ENCODE assay signal across 8 cellular contexts in the genomic region with DNA sequence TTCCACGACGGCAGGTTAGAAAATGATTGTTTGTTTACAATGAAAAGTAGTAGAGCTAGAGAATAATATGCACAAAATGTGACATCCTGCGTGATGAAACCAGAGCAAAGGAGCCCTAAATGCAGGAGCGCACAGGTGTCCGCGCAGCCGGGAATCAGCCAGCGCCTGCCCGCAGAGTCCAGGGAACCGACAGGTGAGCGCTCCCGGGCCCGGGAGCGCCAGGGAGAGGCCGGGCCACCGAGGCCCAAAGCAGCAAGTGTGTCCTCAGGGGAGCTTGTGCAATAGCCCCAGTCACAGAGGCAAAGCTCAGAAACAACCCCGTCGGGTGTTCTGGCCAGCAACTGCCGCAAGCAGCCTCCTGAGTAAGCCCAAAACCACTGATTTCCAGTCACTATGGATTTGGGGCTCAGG. TPM values are rescaled to one million over a fixed set of nuclear protein-coding genes. Genes with fewer than 3 reads are reported as not detected.
A peak's percentile ranks its signal among the peaks of the same experiment; 100 is the strongest.
DNase-seq lines count a peak whose midpoint lies in the region; ATAC-seq and TF ChIP-seq lines count a peak whose summit lies in the region.

No MANE protein-coding gene starts in this region.

- H3K27me3 ChIP-seq in PC-3 (ENCODE audit: low read length) (no peaks in the 10 kb centered on the region), esophagus muscularis mucosa (no peaks in the 10 kb centered on the region), psoas muscle (ENCODE audit: insufficient read depth in 3 of 3, low read length in 2 of 3) (no peaks in the 10 kb centered on the region)

- H3K9me3 ChIP-seq in PC-3 (ENCODE audit: low read length): no peaks in the 10 kb centered on the region
- no peaks in the 10 kb centered on the region for H3K9me3 ChIP-seq in esophagus muscularis mucosa
- no peaks in the 10 kb centered on the region for H3K9me3 ChIP-seq in psoas muscle

- H3K9me2 ChIP-seq in PC-3 (replicated peaks; ENCODE audit: low read length): no peaks in the 10 kb centered on the region

- H3K36me3 ChIP-seq in PC-3 (ENCODE audit: low read depth, low read length): peaks cover 8% of the 10 kb centered on the region; the same call in 1 of the 2 replicates
- H3K36me3 ChIP-seq in esophagus muscularis mucosa: peaks cover 0 to 58% (median 34%) of the 10 kb centered on the region in 4 donors
- peaks cover 0 to 49% of the 10 kb centered on the region in 2 donors for H3K36me3 ChIP-seq in psoas muscle (ENCODE audit: insufficient read depth in 1 of 2, low read depth in 1 of 2)

- H2AFZ ChIP-seq in PC-3 (ENCODE audit: low read length): peak overlapping the region; percentile 91

- no peak for TF ChIP-seq POLR2A in esophagus muscularis mucosa (IDR thresholded peaks at IDR 0.05; ENCODE audit: low read depth)

- peak overlapping the region; percentile 93 for H3K9ac ChIP-seq in PC-3 (ENCODE audit: low read length)

- H3K27ac ChIP-seq in PC-3 (ENCODE audit: low read length) (peak overlapping the region; percentile 43), esophagus muscularis mucosa (replicated peaks in 1 of 4) (peak overlapping the region; percentile 91 to 98 (median 95)), psoas muscle (peak overlapping the region; percentile 98)

- BruUV-seq in PC-3 (replicated peaks; lab: Mats Ljungman, UMichigan): TSS peak; percentile 22

- peak overlapping the region; percentile 97 for H3K4me2 ChIP-seq in PC-3 (ENCODE audit: low read length)

- WGBS in esophagus muscularis mucosa: 21% methylated on average over 19 of the region's 19 CpGs
- 20 to 21% (median 21%) methylated on average over 19 of the region's 19 CpGs for WGBS in psoas muscle, 3 donors

- peaks cover 10% of the 10 kb centered on the region for H3K79me2 ChIP-seq in PC-3 (ENCODE audit: low read length)

- TF ChIP-seq CTCF in GM12865 (IDR thresholded peaks at IDR 0.05; ENCODE audit: insufficient read depth, low read depth, low read length, missing control alignments): no peak
- TF ChIP-seq CTCF in PC-3 (conservative IDR thresholded peaks at IDR 0.05; ENCODE audit: low read depth, low read length): no peak
- no peak for TF ChIP-seq CTCF in esophagus muscularis mucosa (IDR thresholded peaks at IDR 0.05)
- TF ChIP-seq CTCF in psoas muscle (IDR thresholded peaks at IDR 0.05): no peak

- POLR2A ChIA-PET in PC-3 (lab: Charles Lee; ENCODE audit: unreplicated experiment): interaction anchor here (0.6 to 0.7 kb wide), 3 partner anchors 21 to 366 kb away, joined by 3 to 5 read pairs (median 4); no protein-coding TSS in a partner anchor

- no peak for DNase-seq in GM12865 (ENCODE audit: low read depth)
- DNase-seq in PC-3: peak; percentile 28
- no peak for DNase-seq in esophagus muscularis mucosa (ENCODE audit: extremely low spot score)
- peak in 1 of 2 donors; percentile 60 for DNase-seq in psoas muscle
- DNase-seq in NCI-H510A (lab: John Stamatoyannopoulos, UW): no peak
- DNase-seq in H4 (ENCODE audit: low spot score): no peak
- DNase-seq in A172 (ENCODE audit: low spot score): no peak

- TF ChIP-seq EP300 in esophagus muscularis mucosa (IDR thresholded peaks at IDR 0.05): no peak

- H3F3A ChIP-seq in PC-3 (ENCODE audit: low read length, unreplicated experiment): no peaks in the 10 kb centered on the region

- no peaks in the 10 kb centered on the region for H4K20me1 ChIP-seq in PC-3 (ENCODE audit: low read length)

- intact Hi-C loops in PC-3 (cut with micrococcal nuclease): loop anchor here (5.0 kb wide), 1 partner anchor 116 kb away; no protein-coding TSS in a partner anchor
- intact Hi-C loops in esophagus muscularis mucosa (cut with DNase I): no loop called here
- intact Hi-C loops in psoas muscle (cut with DNase I): no loop called here

- CTCF ChIA-PET in PC-3 (lab: Charles Lee): no interaction called here

- H3K4me1 ChIP-seq in PC-3 (ENCODE audit: insufficient read depth, low read length): peaks cover 21% of the 10 kb centered on the region
- peaks cover 21 to 33% (median 26%) of the 10 kb centered on the region in 4 donors for H3K4me1 ChIP-seq in esophagus muscularis mucosa
- H3K4me1 ChIP-seq in psoas muscle: peaks cover 13% of the 10 kb centered on the region

- H3K4me3 ChIP-seq in GM12865 (ENCODE audit: low read depth, low read length): peak overlapping the region; percentile 85
- peak overlapping the region; percentile 93 for H3K4me3 ChIP-seq in PC-3 (ENCODE audit: low read length)
- peak overlapping the region; percentile 78 to 98 (median 92) for H3K4me3 ChIP-seq in esophagus muscularis mucosa
- H3K4me3 ChIP-seq in psoas muscle: peak overlapping the region; percentile 97

- ATAC-seq in PC-3 (no peak), psoas muscle (peak in 2 of 4 donors; percentile 9 to 16), esophagus mucosa (no peak)

RNA-seq across cellular contexts. Expression of gene GALE, which starts 0.8 kb away (rescaled TPM):
- total RNA-seq in PC-3 (2014; rRNA removed): 86.0 and 86.4 TPM in 2 replicates
- 10 to 100 TPM in 3 of 4 donors, 1 to 10 TPM in 1; 7.1 to 13.6 (median 12.8) TPM for total RNA-seq in esophagus muscularis mucosa
- 1 to 10 TPM; 6.4 to 7.7 (median 6.9) TPM for total RNA-seq in psoas muscle
- polyA plus RNA-seq in psoas muscle: 10 to 100 TPM in 2 of 3 donors, 1 to 10 TPM in 1; 8.5 to 69.9 (median 11.2) TPM
- 128 and 142 TPM in 2 replicates for total RNA-seq in H4 (2014; rRNA removed; shearing (Covaris generic))
- 109 and 110 TPM in 2 replicates for total RNA-seq in A172 (2014; rRNA removed; shearing (Covaris generic))
- 61.6 TPM for total RNA-seq in esophagus mucosa

RNA-seq across cellular contexts. Expression of gene LYPLA2, which starts 10.4 kb away (rescaled TPM):
- 120 and 142 TPM in 2 replicates for total RNA-seq in PC-3 (2014; rRNA removed)
- 10 to 100 TPM; 32.8 to 51.4 (median 40.8) TPM for total RNA-seq in esophagus muscularis mucosa
- total RNA-seq in psoas muscle: 10 to 100 TPM; 24.0 to 35.2 (median 28.6) TPM
- polyA plus RNA-seq in psoas muscle: 10 to 100 TPM; 37.0 to 97.6 (median 43.3) TPM
- 35.4 and 36.2 TPM in 2 replicates for total RNA-seq in H4 (2014; rRNA removed; shearing (Covaris generic))
- total RNA-seq in A172 (2014; rRNA removed; shearing (Covaris generic)): 59.0 and 68.0 TPM in 2 replicates
- total RNA-seq in esophagus mucosa: 48.9 TPM

RNA-seq across cellular contexts. Expression of gene PITHD1, which starts 23.1 kb away (rescaled TPM):
- total RNA-seq in PC-3 (2014; rRNA removed) (107 and 115 TPM in 2 replicates), esophagus muscularis mucosa (10 to 100 TPM; 43.6 to 66.6 (median 56.0) TPM), psoas muscle (10 to 100 TPM; 53.4 to 72.1 (median 63.4) TPM), esophagus mucosa (63.8 TPM)
- polyA plus RNA-seq in psoas muscle: 100 to 1,000 TPM in 2 of 3 donors, 10 to 100 TPM in 1; 45.2 to 162 (median 116) TPM
- 46.5 and 51.4 TPM in 2 replicates for total RNA-seq in H4 (2014; rRNA removed; shearing (Covaris generic))
- total RNA-seq in A172 (2014; rRNA removed; shearing (Covaris generic)): 47.9 and 73.3 TPM in 2 replicates

RNA-seq across cellular contexts. Expression of gene HMGCL, which starts 23.9 kb away (rescaled TPM):
- total RNA-seq in PC-3 (2014; rRNA removed): 28.2 and 30.8 TPM in 2 replicates
- 10 to 100 TPM; 25.5 to 50.0 (median 43.9) TPM for total RNA-seq in esophagus muscularis mucosa
- total RNA-seq in psoas muscle: 10 to 100 TPM; 27.2 to 55.4 (median 35.4) TPM
- 10 to 100 TPM; 19.6 to 38.4 (median 25.0) TPM for polyA plus RNA-seq in psoas muscle
- total RNA-seq in H4 (2014; rRNA removed; shearing (Covaris generic)): 34.0 and 34.5 TPM in 2 replicates
- total RNA-seq in A172 (2014; rRNA removed; shearing (Covaris generic)): 15.3 and 21.5 TPM in 2 replicates
- 28.2 TPM for total RNA-seq in esophagus mucosa

RNA-seq across cellular contexts. Expression of gene ELOA, which starts 58.1 kb away (rescaled TPM):
- total RNA-seq in PC-3 (2014; rRNA removed) (50.7 and 50.9 TPM in 2 replicates), esophagus muscularis mucosa (10 to 100 TPM; 35.7 to 45.4 (median 39.1) TPM), psoas muscle (10 to 100 TPM; 41.4 to 68.9 (median 52.3) TPM), esophagus mucosa (35.1 TPM)
- polyA plus RNA-seq in psoas muscle: 10 to 100 TPM; 19.8 to 53.1 (median 36.2) TPM
- 38.3 and 48.1 TPM in 2 replicates for total RNA-seq in H4 (2014; rRNA removed; shearing (Covaris generic))
- 28.1 and 29.4 TPM in 2 replicates for total RNA-seq in A172 (2014; rRNA removed; shearing (Covaris generic))

Comparison
In these comparisons a context has a peak if more than half of its experiments do, and no peak if none do; other contexts are left out.
1. H3K27ac ChIP-seq: peak in every context shown above with its lines; median percentile 98 in psoas muscle; 95 in esophagus muscularis mucosa; 43 in PC-3.